Comparison of ENCODE assay signal across 14 cellular contexts in genomic region chr9:97958812-97959511, GRCh38. TPM values are rescaled to one million over a fixed set of nuclear protein-coding genes. Genes with fewer than 3 reads are reported as not detected.
A peak's percentile ranks its signal among the peaks of the same experiment; 100 is the strongest.
DNase-seq lines count a peak whose midpoint lies in the region; ATAC-seq and TF ChIP-seq lines count a peak whose summit lies in the region.
"Had no signal": no experiment of that assay in that cellular context is flagged by ENCODE, and none has a peak within 500 bp of the region (broad histone marks: within the 10 kb centered on the region; RNA-seq: fewer than 3 reads in every experiment).

No MANE protein-coding gene starts in this region.

- H3K36me3 Mint-ChIP-seq in activated naive CD8-positive, alpha-beta T cell treated with anti-CD3 and anti-CD28 coated beads, Interleukin-2, amount 50 U/mL, for 24 hours (ENCODE audit: low read depth): no peaks in the 10 kb centered on the region

- no peaks in the 10 kb centered on the region for H3K79me2 ChIP-seq in GM23248 (ENCODE audit: insufficient read depth)

- no peak overlapping the region for H3K4me3 Mint-ChIP-seq in activated naive CD8-positive, alpha-beta T cell treated with anti-CD3 and anti-CD28 coated beads, Interleukin-2, amount 50 U/mL, for 24 hours
- H3K4me3 Mint-ChIP-seq: T-helper 1 cell treated with Interleukin-12 subunit alpha and Interleukin-12 subunit beta and Interleukin-4 antibody, amounts not matched to agents 30 μg/mL and 1 μg/mL, for 36 hours had no signal

- H3K9me3 ChIP-seq in AG04450 (ENCODE audit: control insufficient read depth, insufficient read depth, low read length) (no peaks in the 10 kb centered on the region), GM23248 (ENCODE audit: low read depth) (no peaks in the 10 kb centered on the region), HAP-1 (no peaks in the 10 kb centered on the region)
- no peaks in the 10 kb centered on the region for H3K9me3 ChIP-seq in effector memory CD4-positive, alpha-beta T cell (ENCODE audit: control insufficient read depth, low read length)
- H3K9me3 ChIP-seq: psoas muscle had no signal

- peak overlapping the region; percentile 25 for H3K4me2 ChIP-seq in GM23248 (ENCODE audit: unreplicated experiment)

- H3K4me1 ChIP-seq in GM23248 (ENCODE audit: insufficient read depth): peaks cover 10% of the 10 kb centered on the region
- H3K4me1 ChIP-seq in HAP-1: peaks cover 14% of the 10 kb centered on the region
- no peaks in the 10 kb centered on the region for H3K4me1 ChIP-seq in effector memory CD4-positive, alpha-beta T cell (ENCODE audit: control insufficient read depth, insufficient read depth, low read length, poor library complexity, severe bottlenecking)

- WGBS in GM23248 (ENCODE audit: low coverage in 1 of 2, low lambda C conversion rate in 2 of 2, missing lambda C conversion rate in 2 of 2), 2 experiments: 56 to 59% methylated on average over 5 of the region's 5 CpGs

- no peaks in the 10 kb centered on the region for H3K27me3 Mint-ChIP-seq in activated naive CD8-positive, alpha-beta T cell treated with anti-CD3 and anti-CD28 coated beads, Interleukin-2, amount 50 U/mL, for 24 hours

- no peak overlapping the region for H3K4me3 ChIP-seq in AG04450 (ENCODE audit: low read depth, low read length)
- H3K4me3 ChIP-seq in GM23248: no peak overlapping the region
- no peak overlapping the region for H3K4me3 ChIP-seq in HAP-1
- no peak overlapping the region for H3K4me3 ChIP-seq in effector memory CD4-positive, alpha-beta T cell (ENCODE audit: insufficient read depth, low read depth, low read length, poor library complexity, severe bottlenecking)
- H3K4me3 ChIP-seq: psoas muscle had no signal

- peak; percentile 63 for DNase-seq in AG04450 (ENCODE audit: low read depth, low spot score)
- peak; percentile 80 for DNase-seq in GM23248
- DNase-seq in activated naive CD8-positive, alpha-beta T cell treated with anti-CD3 and anti-CD28 coated beads, Interleukin-2, amount 50 U/mL, for 24 hours: no peak
- peak; percentile 20 for DNase-seq in hepatic stellate cell (ENCODE audit: low spot score)
- no peak for DNase-seq in HAP-1 (ENCODE audit: low spot score in 2 of 2)
- no peak for DNase-seq in activated gamma-delta T cell treated with Interleukin-2 at 50 U/mL for 16 hours
- no peak for DNase-seq in effector memory CD4-positive, alpha-beta T cell
- no peak for DNase-seq in Kasumi-1 (lab: John Stamatoyannopoulos, UW)
- DNase-seq: activated CD8-positive, alpha-beta memory T cell treated with anti-CD3 and anti-CD28 coated beads for 24 hours; NCI-H1930; psoas muscle; stimulated activated CD4-positive, alpha-beta T cell treated with anti-CD3 and anti-CD28 coated beads, Interleukin-4, amount 100 ng/mL, for 4 hours had no signal

- TF ChIP-seq CTCF in AG04450 (IDR thresholded peaks at IDR 0.05; ENCODE audit: low read depth, low read length): no peak

- H4K20me1 ChIP-seq in GM23248 (ENCODE audit: insufficient read depth): no peaks in the 10 kb centered on the region

- H3K27ac Mint-ChIP-seq in activated naive CD8-positive, alpha-beta T cell treated with anti-CD3 and anti-CD28 coated beads, Interleukin-2, amount 50 U/mL, for 24 hours: no peak overlapping the region
- H3K27ac Mint-ChIP-seq: T-helper 1 cell treated with Interleukin-12 subunit alpha and Interleukin-12 subunit beta and Interleukin-4 antibody, amounts not matched to agents 30 μg/mL and 1 μg/mL, for 36 hours had no signal

- POLR2A ChIA-PET in AG04450 (lab: Yijun Ruan, JAX): interaction anchor here (0.5 to 2.2 kb wide), 4 partner anchors 24 to 196 kb away, joined by 3 to 12 read pairs (median 4); partner anchors contain the start of genes ANP32B and TRMO

- H3K27me3 ChIP-seq in AG04450 (ENCODE audit: control insufficient read depth, insufficient read depth, low read length) (peaks cover 10% of the 10 kb centered on the region), GM23248 (replicated peaks; ENCODE audit: insufficient read depth) (no peaks in the 10 kb centered on the region), HAP-1 (ENCODE audit: low read depth) (no peaks in the 10 kb centered on the region)
- H3K27me3 ChIP-seq in effector memory CD4-positive, alpha-beta T cell (replicated peaks; ENCODE audit: control insufficient read depth, insufficient read depth, low read length, poor library complexity, severe bottlenecking): no peaks in the 10 kb centered on the region

- no peaks in the 10 kb centered on the region for H3K9me3 Mint-ChIP-seq in activated naive CD8-positive, alpha-beta T cell treated with anti-CD3 and anti-CD28 coated beads, Interleukin-2, amount 50 U/mL, for 24 hours
- H3K9me3 Mint-ChIP-seq: T-helper 1 cell treated with Interleukin-12 subunit alpha and Interleukin-12 subunit beta and Interleukin-4 antibody, amounts not matched to agents 30 μg/mL and 1 μg/mL, for 36 hours had no signal

- peak overlapping the region; percentile 19; the same call in 1 of the 2 replicates for H3K9ac ChIP-seq in GM23248

- peaks cover 16% of the 10 kb centered on the region for H3F3A ChIP-seq in GM23248 (ENCODE audit: insufficient read depth)

- peaks cover 2% of the 10 kb centered on the region for H3K4me1 Mint-ChIP-seq in activated naive CD8-positive, alpha-beta T cell treated with anti-CD3 and anti-CD28 coated beads, Interleukin-2, amount 50 U/mL, for 24 hours

- peak; percentile 77 for ATAC-seq in activated naive CD8-positive, alpha-beta T cell treated with anti-CD3 and anti-CD28 coated beads, Interleukin-2, amount 50 U/mL, for 24 hours
- ATAC-seq: psoas muscle had no signal

- no peaks in the 10 kb centered on the region for H3K9me2 ChIP-seq in GM23248 (ENCODE audit: insufficient read depth)

- in situ Hi-C loops in GM23248 (cut with MboI): no loop called here
- in situ Hi-C loops in HAP-1 (cut with MboI; ENCODE audit: low sequenced_read_pairs): no loop called here

- CTCF ChIA-PET in AG04450 (lab: Charles Lee): interaction anchor here (0.6 to 5.4 kb wide), 5 partner anchors 23 to 115 kb away, joined by 4 to 45 read pairs (median 6); partner anchors contain the start of genes ANP32B and TRMO

- H3K36me3 ChIP-seq in GM23248 (ENCODE audit: low read depth) (no peaks in the 10 kb centered on the region), HAP-1 (replicated peaks) (no peaks in the 10 kb centered on the region)
- no peaks in the 10 kb centered on the region for H3K36me3 ChIP-seq in effector memory CD4-positive, alpha-beta T cell (ENCODE audit: control insufficient read depth, insufficient read depth, low read length)

- peak overlapping the region; percentile 33 for H3K27ac ChIP-seq in AG04450 (ENCODE audit: low read depth, low read length)
- peak overlapping the region; percentile 48 for H3K27ac ChIP-seq in GM23248
- H3K27ac ChIP-seq in effector memory CD4-positive, alpha-beta T cell (ENCODE audit: insufficient read depth, low read length, poor library complexity, severe bottlenecking): no peak overlapping the region
- H3K27ac ChIP-seq: C4-2B, psoas muscle had no signal

- H2AFZ ChIP-seq in GM23248: peak overlapping the region; percentile 66

RNA-seq across cellular contexts. Expression of gene HEMGN, which starts 21.0 kb away (rescaled TPM):
- polyA plus RNA-seq in AG04450 (2011; rRNA removed) (not detected in 2 replicates), GM23248 (2016; fragmentation: Nextera tagmentation; extraction: Ambion mirVana) (not detected in 2 replicates)
- not detected in 2 replicates for polyA minus RNA-seq in AG04450 (2011; rRNA and poly(A)+ RNA removed)
- not detected in 2 replicates for total RNA-seq in GM23248 (2014; rRNA removed; shearing (Covaris generic))
- polyA plus RNA-seq: psoas muscle had no signal

RNA-seq across cellular contexts. Expression of gene ANP32B, which starts 24.2 kb away (rescaled TPM):
- polyA plus RNA-seq in AG04450 (2011; rRNA removed): 53.3 and 59.0 TPM in 2 replicates
- 19.4 and 30.6 TPM in 2 replicates for polyA minus RNA-seq in AG04450 (2011; rRNA and poly(A)+ RNA removed)
- 11.2 and 35.3 TPM in 2 replicates for total RNA-seq in GM23248 (2014; rRNA removed; shearing (Covaris generic))
- 137 and 138 TPM in 2 replicates for polyA plus RNA-seq in GM23248 (2016; fragmentation: Nextera tagmentation; extraction: Ambion mirVana)

RNA-seq across cellular contexts. Expression of gene TRMO, which starts 36.7 kb away (rescaled TPM):
- polyA plus RNA-seq in AG04450 (2011; rRNA removed) (11.1 and 12.6 TPM in 2 replicates), GM23248 (2016; fragmentation: Nextera tagmentation; extraction: Ambion mirVana) (9.6 and 10.5 TPM in 2 replicates)
- 8.3 and 11.2 TPM in 2 replicates for polyA minus RNA-seq in AG04450 (2011; rRNA and poly(A)+ RNA removed)
- total RNA-seq in GM23248 (2014; rRNA removed; shearing (Covaris generic)): 13.0 and 14.3 TPM in 2 replicates

Comparison
In these comparisons a context has a peak if more than half of its experiments do, and no peak if none do; other contexts are left out.
1. DNase-seq: peak in AG04450 (single experiment), GM23248 (single experiment) and hepatic stellate cell (single experiment); none in activated naive CD8-positive, alpha-beta T cell treated with anti-CD3 and anti-CD28 coated beads, Interleukin-2, amount 50 U/mL, for 24 hours (single experiment), HAP-1 (0 of 2), activated gamma-delta T cell treated with Interleukin-2 at 50 U/mL for 16 hours (single experiment), effector memory CD4-positive, alpha-beta T cell (0 of 3) and Kasumi-1 (0 of 2).